ENCODE assay signal across 8 cellular contexts in the genomic region with DNA sequence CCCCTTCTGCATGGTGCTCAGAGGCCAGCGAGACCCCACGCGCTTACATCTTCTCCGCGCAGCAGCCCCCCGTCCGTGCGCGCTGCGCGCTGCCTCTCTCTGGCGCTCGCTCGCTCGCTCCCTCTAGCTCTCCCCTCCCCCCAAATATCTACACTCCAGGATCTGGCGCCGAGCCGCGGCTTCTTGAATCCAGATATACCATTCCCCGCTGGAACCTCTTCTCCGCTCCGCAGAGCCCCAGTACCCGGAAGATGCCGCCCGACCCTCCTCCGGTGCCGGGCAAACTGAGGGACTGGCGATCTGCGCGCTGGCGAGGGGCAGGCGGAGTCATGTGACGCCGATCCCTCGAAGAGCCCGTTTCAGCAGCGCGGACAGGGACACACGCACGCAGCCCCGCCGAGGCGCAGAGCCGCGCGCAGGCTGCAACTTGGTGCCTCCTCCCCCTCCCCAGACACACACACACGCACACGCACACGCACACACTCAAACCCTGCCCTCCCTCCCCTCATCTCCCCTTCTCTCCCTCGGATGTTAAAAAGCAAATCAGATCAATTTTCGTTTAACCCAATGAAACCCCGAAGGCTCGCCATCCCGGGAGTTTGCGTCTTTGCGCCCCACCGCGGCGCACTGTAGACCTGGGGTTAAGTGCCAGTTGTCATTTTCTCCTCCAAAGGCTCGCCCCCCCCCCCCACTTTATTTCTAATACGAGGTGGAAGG. TPM values are rescaled to one million over a fixed set of nuclear protein-coding genes. Genes with fewer than 3 reads are reported as not detected.
A peak's percentile ranks its signal among the peaks of the same experiment; 100 is the strongest.
DNase-seq lines count a peak whose midpoint lies in the region; ATAC-seq and TF ChIP-seq lines count a peak whose summit lies in the region.

Gene RASGRF1, minus strand, starts transcription at position 294 of the 717 bp plus-strand sequence. Its CDS starts 282 bp downstream, at position 12.

- H3K79me2 ChIP-seq in ACC112 (ENCODE audit: control insufficient read depth, insufficient read depth, low read length, unreplicated experiment), result no peaks in the 10 kb centered on the region

- TF ChIP-seq CTCF in dorsolateral prefrontal cortex (IDR thresholded peaks at IDR 0.05 in 54 of 56, conservative IDR thresholded peaks at IDR 0.05 in 2 of 56; ENCODE audit: low read depth in 1 of 56, partially characterized antibody in 56 of 56), result peak in 1 of 56 donors; percentile 16
- TF ChIP-seq CTCF in nephron progenitor cell (IDR thresholded peaks at IDR 0.05), result no peak

- peaks cover 20% of the 10 kb centered on the region for H3K4me1 Mint-ChIP-seq in nephron progenitor cell

- H3K4me3 Mint-ChIP-seq in nephron progenitor cell, result peak within 1 kb of the TSS; percentile 82

- no peaks in the 10 kb centered on the region for H3K36me3 Mint-ChIP-seq in nephron progenitor cell (ENCODE audit: low read depth)

- H3K9me3 Mint-ChIP-seq in nephron progenitor cell, result no peaks in the 10 kb centered on the region

- no peak for TF ChIP-seq RAD21 in Ishikawa (IDR thresholded peaks at IDR 0.05; ENCODE audit: low read depth)

- no peaks in the 10 kb centered on the region for H3K4me1 ChIP-seq in ACC112 (ENCODE audit: control insufficient read depth, insufficient read depth, low read length, unreplicated experiment)

- H3K27me3 Mint-ChIP-seq in nephron progenitor cell (ENCODE audit: low read depth, poor library complexity), result peaks cover 100% of the 10 kb centered on the region

- no peak for ATAC-seq in HG03354 (IDR thresholded peaks at IDR 0.05; ENCODE audit: poor library complexity, severe bottlenecking, unreplicated experiment)

- H3K27ac ChIP-seq in ACC112 (ENCODE audit: low read depth, low read length) (no peak within 1 kb of the TSS), dorsolateral prefrontal cortex (peak within 1 kb of the TSS in 55 of 59 donors; percentile 31 to 88 (median 74))

- no peak within 1 kb of the TSS for H2AFZ ChIP-seq in ACC112 (ENCODE audit: low read length, unreplicated experiment)

- DNase-seq in dorsolateral prefrontal cortex (peak in 8 of 10 donors; percentile 38 to 75 (median 62)), nephron progenitor cell (peak; percentile 45), NOMO-1 treated with DMSO at 0.1 percent for 48 hours (lab: John Stamatoyannopoulos, UW; ENCODE audit: unreplicated experiment) (no peak), hepatic stellate cell (ENCODE audit: low spot score) (no peak)
- DNase-seq in activated CD4-positive, alpha-beta T cell treated with anti-CD3 and anti-CD28 coated beads, Interleukin-2, amount 50 U/mL, for 1 hour, result no peak

- no peak for TF ChIP-seq EP300 in Ishikawa (IDR thresholded peaks at IDR 0.05; ENCODE audit: borderline replicate concordance)

- no peaks in the 10 kb centered on the region for H3K36me3 ChIP-seq in ACC112 (ENCODE audit: insufficient read depth, low read length)

- peak within 1 kb of the TSS; percentile 6; the same call in 1 of the 2 replicates for H3K4me3 ChIP-seq in ACC112 (ENCODE audit: low read depth, low read length)
- H3K4me3 ChIP-seq in dorsolateral prefrontal cortex, result peak within 1 kb of the TSS; percentile 42 to 80 (median 64)

- intact Hi-C loops in dorsolateral prefrontal cortex (cut with DNase I), result loop anchor here in 1 of 2 donors (2.0 to 5.0 kb wide), 4 partner anchors 26 to 92 kb away; no protein-coding TSS in a partner anchor

- H3K27ac Mint-ChIP-seq in nephron progenitor cell, result no peak within 1 kb of the TSS

- H3K27me3 ChIP-seq in ACC112 (ENCODE audit: insufficient read depth, low read length) (peaks cover 96% of the 10 kb centered on the region), dorsolateral prefrontal cortex (peaks cover 0 to 27% (median 8%) of the 10 kb centered on the region in 45 donors)

TF ChIP-seq in Ishikawa, 13 proteins besides CTCF, POLR2A, EP300 and RAD21:
- TF ChIP-seq EGR1 (IDR thresholded peaks at IDR 0.05) (no peak), ZBTB7A (IDR thresholded peaks at IDR 0.05; ENCODE audit: low read depth) (no peak), MAX (IDR thresholded peaks at IDR 0.05) (no peak; the same call in 1 of the 2 replicates), TEAD4 (IDR thresholded peaks at IDR 0.05) (no peak), CREB1 (IDR thresholded peaks at IDR 0.05; ENCODE audit: low read depth) (no peak)
- TF ChIP-seq, protein P1, sequence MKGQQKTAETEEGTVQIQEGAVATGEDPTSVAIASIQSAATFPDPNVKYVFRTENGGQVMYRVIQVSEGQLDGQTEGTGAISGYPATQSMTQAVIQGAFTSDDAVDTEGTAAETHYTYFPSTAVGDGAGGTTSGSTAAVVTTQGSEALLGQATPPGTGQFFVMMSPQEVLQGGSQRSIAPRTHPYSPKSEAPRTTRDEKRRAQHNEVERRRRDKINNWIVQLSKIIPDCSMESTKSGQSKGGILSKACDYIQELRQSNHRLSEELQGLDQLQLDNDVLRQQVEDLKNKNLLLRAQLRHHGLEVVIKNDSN (IDR thresholded peaks at IDR 0.05), result peak; percentile 54; the same call in 1 of the 2 replicates

RNA-seq across cellular contexts. Expression of gene RASGRF1, which starts in this region (rescaled TPM):
- 100 to 1,000 TPM in 29 of 120 experiments, 10 to 100 TPM in 91; 55.3 to 149 (median 86.9) TPM for total RNA-seq in dorsolateral prefrontal cortex

Comparison
In these comparisons a context has a peak if more than half of its experiments do, and no peak if none do; other contexts are left out.
1. DNase-seq: peak in dorsolateral prefrontal cortex (8 of 10) and nephron progenitor cell (single experiment); none in NOMO-1 treated with DMSO at 0.1 percent for 48 hours (single experiment), activated CD4-positive, alpha-beta T cell treated with anti-CD3 and anti-CD28 coated beads, Interleukin-2, amount 50 U/mL, for 1 hour (single experiment) and hepatic stellate cell (single experiment).